Comparison of ENCODE assay signal across 9 cellular contexts in the genomic region with DNA sequence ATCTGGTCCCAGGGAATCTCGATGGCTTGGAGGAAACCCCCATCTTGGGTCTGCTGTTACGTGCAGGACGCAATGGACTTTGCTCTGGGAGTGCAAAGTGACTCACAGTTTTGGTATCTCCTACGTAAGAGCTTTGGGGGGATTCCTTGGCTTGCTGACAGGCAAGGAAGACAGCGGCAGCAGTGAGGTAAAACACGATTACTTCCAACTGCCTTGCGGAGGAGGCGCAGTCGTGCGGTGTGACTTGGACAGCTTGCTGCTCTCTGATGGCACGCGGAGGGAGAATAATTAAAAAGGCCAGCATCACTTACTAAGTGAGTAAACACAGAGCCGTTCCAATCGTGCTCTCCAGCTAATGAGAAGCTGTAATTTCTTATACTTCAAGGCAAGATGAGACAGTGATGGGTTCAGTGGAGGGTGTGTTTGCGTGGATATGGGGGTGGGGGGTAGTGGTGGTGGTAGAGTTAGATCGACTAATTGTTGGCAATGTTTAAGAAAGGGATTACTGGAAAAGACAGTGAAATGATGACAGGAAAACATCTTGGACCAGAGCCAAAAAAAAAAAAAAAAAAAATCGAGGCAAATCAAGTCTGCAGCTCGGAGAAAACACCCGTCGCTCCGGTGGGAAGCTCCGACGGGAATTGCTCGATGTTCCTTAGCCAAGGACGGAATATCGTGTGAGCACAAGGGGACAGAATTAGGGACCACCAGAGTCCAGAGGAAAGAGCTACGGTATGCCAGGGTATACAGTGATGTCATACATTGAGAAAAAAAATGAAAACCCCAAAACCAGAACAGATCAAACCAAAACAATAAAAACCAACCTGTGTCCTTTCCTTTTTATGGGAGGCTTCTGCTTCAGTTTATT.
DNase-seq lines count a peak whose midpoint lies in the region; ATAC-seq and TF ChIP-seq lines count a peak whose summit lies in the region.
"Had no signal": no experiment of that assay in that cellular context is flagged by ENCODE, and none has a peak within 500 bp of the region (broad histone marks: within the 10 kb centered on the region; RNA-seq: fewer than 3 reads in every experiment).

No MANE protein-coding gene starts in this region.

- no peaks in the 10 kb centered on the region for H3K36me3 ChIP-seq in endocrine pancreas (ENCODE audit: control insufficient read depth, insufficient read depth, low read length)

- no peak for ATAC-seq in HG02571 (IDR thresholded peaks at IDR 0.05; ENCODE audit: unreplicated experiment)
- ATAC-seq in GM19324 (IDR thresholded peaks at IDR 0.05; ENCODE audit: low FRiP score, unreplicated experiment), result no peak

- H3K4me1 Mint-ChIP-seq in activated naive CD4-positive, alpha-beta T cell treated with anti-CD3 and anti-CD28 coated beads for 36 hours (ENCODE audit: low read depth), result no peaks in the 10 kb centered on the region

- CTCF ChIA-PET in activated naive CD4-positive, alpha-beta T cell treated with anti-CD3 and anti-CD28 coated beads for 36 hours (lab: Charles Lee), result no interaction called here

- no peak overlapping the region for H3K9ac ChIP-seq in endocrine pancreas (ENCODE audit: control insufficient read depth, insufficient read depth, low read length)

- TF ChIP-seq CTCF in AG09319 (IDR thresholded peaks at IDR 0.05; ENCODE audit: low read depth, low read length), result no peak

- no peaks in the 10 kb centered on the region for H3K9me3 ChIP-seq in endocrine pancreas (ENCODE audit: control insufficient read depth, low read length)

- H3K27ac Mint-ChIP-seq in activated naive CD4-positive, alpha-beta T cell treated with anti-CD3 and anti-CD28 coated beads for 36 hours, result no peak overlapping the region

- H3K4me3 ChIP-seq in endocrine pancreas (ENCODE audit: control insufficient read depth, insufficient read depth, low read length), result peak overlapping the region; percentile 59

- H3K9me3 Mint-ChIP-seq in activated naive CD4-positive, alpha-beta T cell treated with anti-CD3 and anti-CD28 coated beads for 36 hours, result no peaks in the 10 kb centered on the region

- peak; percentile 62 for DNase-seq in AG09319 (ENCODE audit: extremely low read depth, low read depth)
- peak; percentile 75 for DNase-seq in LHCN-M2 (ENCODE audit: low read depth)
- DNase-seq in mucosa of gallbladder (ENCODE audit: low spot score), result peak; percentile 75
- no peak for DNase-seq in hippocampal formation (lab: John Stamatoyannopoulos, UW)
- DNase-seq in activated naive CD4-positive, alpha-beta T cell treated with anti-CD3 and anti-CD28 coated beads for 36 hours, result no peak
- DNase-seq: NCI-H2029 treated with DMSO at 0.1 percent for 48 hours had no signal

- H3K36me3 Mint-ChIP-seq in activated naive CD4-positive, alpha-beta T cell treated with anti-CD3 and anti-CD28 coated beads for 36 hours (ENCODE audit: low read depth), result no peaks in the 10 kb centered on the region

- no peaks in the 10 kb centered on the region for H3K27me3 Mint-ChIP-seq in activated naive CD4-positive, alpha-beta T cell treated with anti-CD3 and anti-CD28 coated beads for 36 hours (ENCODE audit: low read depth)

- intact Hi-C loops in activated naive CD4-positive, alpha-beta T cell treated with anti-CD3 and anti-CD28 coated beads for 36 hours (cut with micrococcal nuclease), result no loop called here

- H3K4me3 Mint-ChIP-seq in activated naive CD4-positive, alpha-beta T cell treated with anti-CD3 and anti-CD28 coated beads for 36 hours, result no peak overlapping the region

- H3K4me1 ChIP-seq in endocrine pancreas (ENCODE audit: control insufficient read depth, insufficient read depth, low read length), result no peaks in the 10 kb centered on the region

- no peaks in the 10 kb centered on the region for H3K27me3 ChIP-seq in endocrine pancreas (ENCODE audit: control insufficient read depth, insufficient read depth, low read length)

Comparison
In these comparisons a context has a peak if more than half of its experiments do, and no peak if none do; other contexts are left out.
1. DNase-seq: peak in AG09319 (single experiment), LHCN-M2 (single experiment) and mucosa of gallbladder (single experiment); none in hippocampal formation (0 of 2) and activated naive CD4-positive, alpha-beta T cell treated with anti-CD3 and anti-CD28 coated beads for 36 hours (single experiment).